ENCODE assay signal across 8 cellular contexts in genomic region chr2:27494284-27494943, GRCh38. TPM values are rescaled to one million over a fixed set of nuclear protein-coding genes. Genes with fewer than 3 reads are reported as not detected.
DNase-seq lines count a peak whose midpoint lies in the region; ATAC-seq and TF ChIP-seq lines count a peak whose summit lies in the region.

No MANE protein-coding gene starts in this region.

- intact Hi-C loops in lower lobe of right lung (cut with DNase I) = no loop called here
- intact Hi-C loops in testis (cut with DNase I; ENCODE audit: low total_unique reads) = no loop called here

- H3K36me3 Mint-ChIP-seq in activated T-cell treated with anti-CD3 and anti-CD28 coated beads, Interleukin-2, amount 50 U/mL, for 24 hours (ENCODE audit: low read depth) = peaks cover under 1% of the 10 kb centered on the region
- peaks cover 3% of the 10 kb centered on the region for H3K36me3 Mint-ChIP-seq in chondrocyte (ENCODE audit: low read depth)

- peak; percentile 1 to 7 for ATAC-seq in lower lobe of right lung
- ATAC-seq in GM18870 (IDR thresholded peaks at IDR 0.05; ENCODE audit: unreplicated experiment) = no peak

- TF ChIP-seq CTCF in chondrocyte (IDR thresholded peaks at IDR 0.05) = peak; percentile 19
- no peak for TF ChIP-seq CTCF in lower lobe of right lung (IDR thresholded peaks at IDR 0.05)
- TF ChIP-seq CTCF in testis (IDR thresholded peaks at IDR 0.05) = no peak

- WGBS in testis, 2 donors = 8 to 29% methylated on average over 12 to 31 of the region's 35 CpGs

- peak overlapping the region; percentile 62 for H3K4me3 Mint-ChIP-seq in activated T-cell treated with anti-CD3 and anti-CD28 coated beads, Interleukin-2, amount 50 U/mL, for 24 hours
- H3K4me3 Mint-ChIP-seq in chondrocyte (ENCODE audit: unreplicated experiment) = peak overlapping the region; percentile 72

- peaks cover 53% of the 10 kb centered on the region for H3K27me3 Mint-ChIP-seq in activated T-cell treated with anti-CD3 and anti-CD28 coated beads, Interleukin-2, amount 50 U/mL, for 24 hours
- H3K27me3 Mint-ChIP-seq in chondrocyte (ENCODE audit: low read depth) = peaks cover 17% of the 10 kb centered on the region

- H3K4me1 Mint-ChIP-seq in activated T-cell treated with anti-CD3 and anti-CD28 coated beads, Interleukin-2, amount 50 U/mL, for 24 hours (ENCODE audit: low read depth) = peaks cover 21% of the 10 kb centered on the region
- peaks cover 26% of the 10 kb centered on the region for H3K4me1 Mint-ChIP-seq in chondrocyte (ENCODE audit: low read depth)

- H3K36me3 ChIP-seq in lower lobe of right lung = no peaks in the 10 kb centered on the region
- H3K36me3 ChIP-seq in testis (ENCODE audit: low read depth, missing control alignments) = no peaks in the 10 kb centered on the region

- peak; percentile 36 for DNase-seq in activated T-cell treated with anti-CD3 and anti-CD28 coated beads, Interleukin-2, amount 50 U/mL, for 24 hours
- no peak for DNase-seq in activated T-cell treated with anti-CD3 and anti-CD28 coated beads for 4 hours
- DNase-seq in chondrocyte (ENCODE audit: low spot score) = no peak
- DNase-seq in lower lobe of right lung = no peak
- peak; percentile 47 for DNase-seq in testis
- no peak for DNase-seq in DMS153 treated with DMSO at 0.1 percent for 48 hours (lab: John Stamatoyannopoulos, UW; ENCODE audit: unreplicated experiment)
- no peak for DNase-seq in NCI-H1694 treated with DMSO at 0.1 percent for 48 hours (lab: John Stamatoyannopoulos, UW)

- H3K27me3 ChIP-seq in lower lobe of right lung (ENCODE audit: low read depth) (peaks cover 29% of the 10 kb centered on the region), testis (no peaks in the 10 kb centered on the region)

- H3K27ac ChIP-seq in lower lobe of right lung (peak overlapping the region; percentile 18), testis (peak overlapping the region; percentile 36 to 49)

- H3K9me3 ChIP-seq in lower lobe of right lung = no peaks in the 10 kb centered on the region
- no peaks in the 10 kb centered on the region for H3K9me3 ChIP-seq in testis

- TF ChIP-seq POLR2A in testis (IDR thresholded peaks at IDR 0.05) = no peak

- H3K27ac Mint-ChIP-seq in activated T-cell treated with anti-CD3 and anti-CD28 coated beads, Interleukin-2, amount 50 U/mL, for 24 hours = no peak overlapping the region
- no peak overlapping the region for H3K27ac Mint-ChIP-seq in chondrocyte (ENCODE audit: unreplicated experiment)

- H3K4me3 ChIP-seq in lower lobe of right lung = peak overlapping the region; percentile 56
- H3K4me3 ChIP-seq in testis = peak overlapping the region; percentile 66

- no peaks in the 10 kb centered on the region for H3K9me3 Mint-ChIP-seq in activated T-cell treated with anti-CD3 and anti-CD28 coated beads, Interleukin-2, amount 50 U/mL, for 24 hours
- no peaks in the 10 kb centered on the region for H3K9me3 Mint-ChIP-seq in chondrocyte (ENCODE audit: low read depth)

- H3K4me1 ChIP-seq in lower lobe of right lung (peaks cover 24% of the 10 kb centered on the region), testis (peaks cover 11% of the 10 kb centered on the region)

RNA-seq across cellular contexts. Expression of gene FNDC4, which starts 0.6 kb away (rescaled TPM):
- 8.6 to 17.7 TPM (median 17.4 TPM) in 3 replicates for total RNA-seq in chondrocyte
- 1.6 TPM for total RNA-seq in lower lobe of right lung
- 10 to 100 TPM; 23.5 to 39.2 TPM for total RNA-seq in testis
- 35.9 TPM for polyA plus RNA-seq in testis (ENCODE audit: insufficient read depth, low read depth, low replicate concordance)

RNA-seq across cellular contexts. Expression of gene GCKR, which starts 2.2 kb away (rescaled TPM):
- 0.21 TPM in 1 of 3 replicates, not detected in the others for total RNA-seq in chondrocyte
- 0.44 TPM for total RNA-seq in lower lobe of right lung
- 1 to 10 TPM; 2.3 to 3.3 TPM for total RNA-seq in testis
- polyA plus RNA-seq in testis (ENCODE audit: insufficient read depth, low read depth, low replicate concordance) = 4.9 TPM

RNA-seq across cellular contexts. Expression of gene IFT172, which starts 4.9 kb away (rescaled TPM):
- total RNA-seq in chondrocyte = 19.3 to 36.9 TPM (median 21.5 TPM) in 3 replicates
- 38.1 TPM for total RNA-seq in lower lobe of right lung
- total RNA-seq in testis = 100 to 1,000 TPM in 1 of 2 donors, 10 to 100 TPM in 1; 76.4 to 133 TPM
- polyA plus RNA-seq in testis (ENCODE audit: insufficient read depth, low read depth, low replicate concordance) = 151 TPM

RNA-seq across cellular contexts. Expression of gene KRTCAP3, which starts 52.2 kb away (rescaled TPM):
- total RNA-seq in chondrocyte (1.1 to 3.6 TPM (median 1.4 TPM) in 3 replicates), lower lobe of right lung (18.8 TPM), testis (1 to 10 TPM; 4.3 to 6.8 TPM)
- polyA plus RNA-seq in testis (ENCODE audit: insufficient read depth, low read depth, low replicate concordance) = 5.1 TPM

Comparison
In these comparisons a context has a peak if more than half of its experiments do, and no peak if none do; other contexts are left out.
1. DNase-seq: peak in activated T-cell treated with anti-CD3 and anti-CD28 coated beads, Interleukin-2, amount 50 U/mL, for 24 hours (single experiment) and testis (single experiment); none in activated T-cell treated with anti-CD3 and anti-CD28 coated beads for 4 hours (single experiment), chondrocyte (single experiment), lower lobe of right lung (single experiment), DMS153 treated with DMSO at 0.1 percent for 48 hours (single experiment) and NCI-H1694 treated with DMSO at 0.1 percent for 48 hours (single experiment).